Comparison of ENCODE assay signal across 1 cellular context in the genomic region with DNA sequence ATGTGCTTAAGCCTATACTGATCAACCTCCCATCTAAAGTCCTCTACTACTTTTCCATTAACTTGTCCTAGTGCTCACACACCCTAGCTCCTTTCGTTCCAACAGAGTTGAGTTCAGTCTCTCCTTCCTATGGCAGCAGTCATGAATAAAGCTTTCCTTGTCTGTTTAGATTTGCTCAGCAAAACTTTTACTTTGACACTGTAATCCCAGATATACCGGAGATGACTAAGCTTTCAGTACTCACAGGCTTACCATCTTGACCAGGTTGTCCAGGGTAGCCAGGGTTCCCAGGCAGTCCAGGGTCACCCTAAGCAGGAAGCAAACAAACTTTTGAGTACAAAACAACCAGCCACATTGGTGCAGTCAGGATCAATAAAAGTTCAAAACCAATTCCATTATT.
TF ChIP-seq lines count a peak whose summit lies in the region.

No MANE protein-coding gene starts in this region.

TF ChIP-seq in IMR-90, 13 proteins besides CTCF, POLR2A, EP300 and RAD21 (continued from another document):
- TF ChIP-seq, protein P1, sequence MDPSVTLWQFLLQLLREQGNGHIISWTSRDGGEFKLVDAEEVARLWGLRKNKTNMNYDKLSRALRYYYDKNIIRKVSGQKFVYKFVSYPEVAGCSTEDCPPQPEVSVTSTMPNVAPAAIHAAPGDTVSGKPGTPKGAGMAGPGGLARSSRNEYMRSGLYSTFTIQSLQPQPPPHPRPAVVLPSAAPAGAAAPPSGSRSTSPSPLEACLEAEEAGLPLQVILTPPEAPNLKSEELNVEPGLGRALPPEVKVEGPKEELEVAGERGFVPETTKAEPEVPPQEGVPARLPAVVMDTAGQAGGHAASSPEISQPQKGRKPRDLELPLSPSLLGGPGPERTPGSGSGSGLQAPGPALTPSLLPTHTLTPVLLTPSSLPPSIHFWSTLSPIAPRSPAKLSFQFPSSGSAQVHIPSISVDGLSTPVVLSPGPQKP (IDR thresholded peaks at IDR 0.05; ENCODE audit: borderline replicate concordance, low read depth, low read length) = no peak
- TF ChIP-seq SMC3 (IDR thresholded peaks at IDR 0.05; ENCODE audit: low read depth, low read length) (no peak), MXI1 (IDR thresholded peaks at IDR 0.05; ENCODE audit: borderline replicate concordance, low read depth, low read length) (no peak)
- TF ChIP-seq, protein P2, sequence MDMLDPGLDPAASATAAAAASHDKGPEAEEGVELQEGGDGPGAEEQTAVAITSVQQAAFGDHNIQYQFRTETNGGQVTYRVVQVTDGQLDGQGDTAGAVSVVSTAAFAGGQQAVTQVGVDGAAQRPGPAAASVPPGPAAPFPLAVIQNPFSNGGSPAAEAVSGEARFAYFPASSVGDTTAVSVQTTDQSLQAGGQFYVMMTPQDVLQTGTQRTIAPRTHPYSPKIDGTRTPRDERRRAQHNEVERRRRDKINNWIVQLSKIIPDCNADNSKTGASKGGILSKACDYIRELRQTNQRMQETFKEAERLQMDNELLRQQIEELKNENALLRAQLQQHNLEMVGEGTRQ (IDR thresholded peaks at IDR 0.05; ENCODE audit: low read depth, low read length) = no peak
